Comparison of ENCODE assay signal across 16 cellular contexts in genomic region chr9:72883867-72884266, GRCh38.
DNase-seq lines count a peak whose midpoint lies in the region; ATAC-seq and TF ChIP-seq lines count a peak whose summit lies in the region.
"Had no signal": no experiment of that assay in that cellular context is flagged by ENCODE, and none has a peak within 500 bp of the region (broad histone marks: within the 10 kb centered on the region; RNA-seq: fewer than 3 reads in every experiment).

No MANE protein-coding gene starts in this region.

- intact Hi-C loops in colonic mucosa (cut with DNase I), result no loop called here
- intact Hi-C loops in left colon (cut with DNase I, micrococcal nuclease), result no loop called here
- intact Hi-C loops in ascending aorta (cut with DNase I), result no loop called here
- intact Hi-C loops in esophagus muscularis mucosa (cut with DNase I), result no loop called here

- in situ Hi-C loops in GM23248 (cut with MboI), result no loop called here

- H3K36me3 ChIP-seq in GM23248 (ENCODE audit: low read depth) (no peaks in the 10 kb centered on the region), colonic mucosa (no peaks in the 10 kb centered on the region), ascending aorta (peaks cover 0 to 2% of the 10 kb centered on the region in 2 donors), esophagus muscularis mucosa (no peaks in the 10 kb centered on the region)
- H3K36me3 ChIP-seq: BLaER1, HAP-1 had no signal

- peak; percentile 98 for ATAC-seq in left colon

- no peak for TF ChIP-seq EP300 in esophagus muscularis mucosa (IDR thresholded peaks at IDR 0.05)

- H4K20me1 ChIP-seq in GM23248 (ENCODE audit: insufficient read depth), result no peaks in the 10 kb centered on the region
- H4K20me1 ChIP-seq: BLaER1 had no signal

- H3K27ac ChIP-seq in GM23248, result no peak overlapping the region
- H3K27ac ChIP-seq in colonic mucosa, result no peak overlapping the region
- no peak overlapping the region for H3K27ac ChIP-seq in ascending aorta
- no peak overlapping the region for H3K27ac ChIP-seq in esophagus muscularis mucosa (replicated peaks in 1 of 4)
- H3K27ac ChIP-seq: BLaER1, HL-60 had no signal

- no peak overlapping the region for H2AFZ ChIP-seq in GM23248

- no peaks in the 10 kb centered on the region for H3K79me2 ChIP-seq in GM23248 (ENCODE audit: insufficient read depth)

- TF ChIP-seq POLR2A in esophagus muscularis mucosa (IDR thresholded peaks at IDR 0.05; ENCODE audit: low read depth), result no peak

- H3K9me3 ChIP-seq in GM23248 (ENCODE audit: low read depth) (no peaks in the 10 kb centered on the region), colonic mucosa (no peaks in the 10 kb centered on the region), ascending aorta (no peaks in the 10 kb centered on the region), esophagus muscularis mucosa (no peaks in the 10 kb centered on the region)
- H3K9me3 ChIP-seq: HAP-1 had no signal

- TF ChIP-seq CTCF in colonic mucosa (IDR thresholded peaks at IDR 0.05), result no peak
- no peak for TF ChIP-seq CTCF in ascending aorta (IDR thresholded peaks at IDR 0.05)
- no peak for TF ChIP-seq CTCF in esophagus muscularis mucosa (IDR thresholded peaks at IDR 0.05)

- H3F3A ChIP-seq in GM23248 (ENCODE audit: insufficient read depth), result no peaks in the 10 kb centered on the region

- H3K4me1 ChIP-seq in GM23248 (ENCODE audit: insufficient read depth) (0 out of 2 replicates have a peak, but pooled peaks cover 6% of the 10 kb centered on the region), colonic mucosa (no peaks in the 10 kb centered on the region), ascending aorta (peaks cover 0 to 11% of the 10 kb centered on the region in 2 donors), esophagus muscularis mucosa (peaks cover 8 to 15% (median 12%) of the 10 kb centered on the region in 4 donors)
- H3K4me1 ChIP-seq: BLaER1, HAP-1 had no signal

- H3K9ac ChIP-seq in GM23248, result no peak overlapping the region
- H3K9ac ChIP-seq in colonic mucosa (ENCODE audit: low read depth in 2 of 2, low read length in 2 of 2), result no peak overlapping the region
- H3K9ac ChIP-seq: BLaER1 had no signal

- 28 to 34% methylated on average over 2 of the region's 2 CpGs for WGBS in GM23248 (ENCODE audit: low coverage in 1 of 2, low lambda C conversion rate in 2 of 2, missing lambda C conversion rate in 2 of 2), 2 experiments
- WGBS in esophagus muscularis mucosa, result 75% methylated on average over 2 of the region's 2 CpGs

- H3K27me3 ChIP-seq in GM23248 (replicated peaks; ENCODE audit: insufficient read depth) (no peaks in the 10 kb centered on the region), colonic mucosa (no peaks in the 10 kb centered on the region), ascending aorta (no peaks in the 10 kb centered on the region), esophagus muscularis mucosa (no peaks in the 10 kb centered on the region)
- H3K27me3 ChIP-seq: BLaER1 had no signal

- H3K4me3 ChIP-seq in GM23248 (no peak overlapping the region), colonic mucosa (no peak overlapping the region), ascending aorta (no peak overlapping the region), esophagus muscularis mucosa (no peak overlapping the region)
- H3K4me3 ChIP-seq: BLaER1, HAP-1 had no signal

- H3K9me2 ChIP-seq in GM23248 (ENCODE audit: insufficient read depth), result no peaks in the 10 kb centered on the region

- DNase-seq in GM23248 (peak; percentile 8), colonic mucosa (peak; percentile 50), left colon (peak; percentile 41 to 43), renal cortical epithelial cell (ENCODE audit: low read depth) (peak; percentile 81), ascending aorta (ENCODE audit: low spot score in 2 of 2) (no peak), NCI-H2107 treated with DMSO at 0.1 percent for 48 hours (lab: John Stamatoyannopoulos, UW; ENCODE audit: unreplicated experiment) (no peak), esophagus muscularis mucosa (ENCODE audit: extremely low spot score) (no peak), NCI-H1105 (lab: John Stamatoyannopoulos, UW) (no peak)
- DNase-seq: 8988T; AML-193; CD4-positive, CD25-positive, alpha-beta regulatory T cell; DMS53; GF-D8 had no signal

- no peak overlapping the region for H3K4me2 ChIP-seq in GM23248 (ENCODE audit: unreplicated experiment)
- H3K4me2 ChIP-seq: BLaER1 had no signal

Comparison
In these comparisons a context has a peak if more than half of its experiments do, and no peak if none do; other contexts are left out.
1. DNase-seq: peak in GM23248 (single experiment), colonic mucosa (single experiment), left colon (2 of 2) and renal cortical epithelial cell (single experiment); none in ascending aorta (0 of 2), NCI-H2107 treated with DMSO at 0.1 percent for 48 hours (single experiment), esophagus muscularis mucosa (single experiment) and NCI-H1105 (single experiment).